8 cellular contexts compared by ENCODE assay signal in genomic region chr16:2213817-2214720, GRCh38. TPM values are rescaled to one million over a fixed set of nuclear protein-coding genes. Genes with fewer than 3 reads are reported as not detected.
DNase-seq lines count a peak whose midpoint lies in the region; ATAC-seq and TF ChIP-seq lines count a peak whose summit lies in the region.

No MANE protein-coding gene starts in this region.

- H3K27ac ChIP-seq in thoracic aorta = peak overlapping the region; percentile 63 to 76

- H3K9me3 Mint-ChIP-seq in activated naive CD4-positive, alpha-beta T cell treated with anti-CD3 and anti-CD28 coated beads, Interleukin-2, amount 10 ng/mL, durations not matched to agents 7 days and 5 days = no peaks in the 10 kb centered on the region

- peaks cover 5% of the 10 kb centered on the region for H3K36me3 ChIP-seq in kidney epithelial cell (ENCODE audit: control insufficient read depth, insufficient read depth, low read length)
- peaks cover under 1% of the 10 kb centered on the region for H3K36me3 ChIP-seq in thoracic aorta

- H3K27me3 ChIP-seq in kidney epithelial cell (ENCODE audit: control insufficient read depth, insufficient read depth, low read length) (no peaks in the 10 kb centered on the region), thoracic aorta (replicated peaks; ENCODE audit: insufficient read depth) (no peaks in the 10 kb centered on the region)

- no peaks in the 10 kb centered on the region for H3K9me3 ChIP-seq in thoracic aorta

- DNase-seq in NCI-H748 (lab: John Stamatoyannopoulos, UW; ENCODE audit: unreplicated experiment) (peak; percentile 42), NCI-H748 treated with DMSO at 0.1 percent for 48 hours (lab: John Stamatoyannopoulos, UW) (no peak), kidney epithelial cell (ENCODE audit: low read depth) (no peak), thoracic aorta (ENCODE audit: low spot score) (no peak), GM10266 (ENCODE audit: extremely low spot score) (no peak)
- peak; percentile 45 for DNase-seq in activated naive CD4-positive, alpha-beta T cell treated with anti-CD3 and anti-CD28 coated beads, Interleukin-2, amount 10 ng/mL, durations not matched to agents 7 days and 5 days

- peaks cover 29% of the 10 kb centered on the region for H3K4me1 Mint-ChIP-seq in activated naive CD4-positive, alpha-beta T cell treated with anti-CD3 and anti-CD28 coated beads, Interleukin-2, amount 10 ng/mL, durations not matched to agents 7 days and 5 days

- CTCF ChIA-PET in activated naive CD4-positive, alpha-beta T cell treated with anti-CD3 and anti-CD28 coated beads, Interleukin-2, amount 10 ng/mL, durations not matched to agents 7 days and 5 days (lab: Charles Lee) = interaction anchor here (1.0 kb wide), 1 partner anchor 19 kb away, joined by 3 read pairs; no protein-coding TSS in a partner anchor

- H3K36me3 Mint-ChIP-seq in activated naive CD4-positive, alpha-beta T cell treated with anti-CD3 and anti-CD28 coated beads, Interleukin-2, amount 10 ng/mL, durations not matched to agents 7 days and 5 days = peaks cover 5% of the 10 kb centered on the region

- H3K4me3 ChIP-seq in kidney epithelial cell (ENCODE audit: low read depth, low read length) (peak overlapping the region; percentile 48), thoracic aorta (peak overlapping the region; percentile 83)

- H3K27me3 Mint-ChIP-seq in activated naive CD4-positive, alpha-beta T cell treated with anti-CD3 and anti-CD28 coated beads, Interleukin-2, amount 10 ng/mL, durations not matched to agents 7 days and 5 days = no peaks in the 10 kb centered on the region

- peak overlapping the region; percentile 76 for H3K4me3 Mint-ChIP-seq in activated naive CD4-positive, alpha-beta T cell treated with anti-CD3 and anti-CD28 coated beads, Interleukin-2, amount 10 ng/mL, durations not matched to agents 7 days and 5 days

- no peak for TF ChIP-seq CTCF in kidney epithelial cell (IDR thresholded peaks at IDR 0.05; ENCODE audit: insufficient read depth, low read length, poor library complexity, severe bottlenecking)
- TF ChIP-seq CTCF in thoracic aorta (IDR thresholded peaks at IDR 0.05) = no peak
- TF ChIP-seq CTCF in GM10266 (IDR thresholded peaks at IDR 0.05; ENCODE audit: control insufficient read depth, insufficient read depth, low read depth, missing control alignments) = no peak

- peak overlapping the region; percentile 85 for H3K27ac Mint-ChIP-seq in activated naive CD4-positive, alpha-beta T cell treated with anti-CD3 and anti-CD28 coated beads, Interleukin-2, amount 10 ng/mL, durations not matched to agents 7 days and 5 days

- peak; percentile 8 for ATAC-seq in HG03103 (IDR thresholded peaks at IDR 0.05; ENCODE audit: low read depth, unreplicated experiment)
- ATAC-seq in thoracic aorta (ENCODE audit: insufficient number of reproducible peaks, low FRiP score, low read depth) = no peak
- ATAC-seq in HG03108 (IDR thresholded peaks at IDR 0.05; ENCODE audit: unreplicated experiment) = no peak

- peaks cover 17 to 21% of the 10 kb centered on the region in 2 donors for H3K4me1 ChIP-seq in thoracic aorta (ENCODE audit: control insufficient read depth in 1 of 2, low read depth in 2 of 2)

RNA-seq across cellular contexts. Expression of gene PGP, which starts 0.6 kb away (rescaled TPM):
- total RNA-seq in kidney epithelial cell (15.7 and 17.7 TPM in 2 replicates), thoracic aorta (10 to 100 TPM in 1 of 2 donors, 1 to 10 TPM in 1; 9.1 to 19.5 TPM)

RNA-seq across cellular contexts. Expression of gene BRICD5, which starts 3.4 kb away (rescaled TPM):
- 2.0 and 4.2 TPM in 2 replicates for total RNA-seq in kidney epithelial cell
- 10 to 100 TPM; 11.4 to 43.1 TPM for total RNA-seq in thoracic aorta

RNA-seq across cellular contexts. Expression of gene MLST8, which starts 8.8 kb away (rescaled TPM):
- total RNA-seq in kidney epithelial cell = 77.2 and 102 TPM in 2 replicates
- total RNA-seq in thoracic aorta = 10 to 100 TPM; 13.7 to 47.7 TPM

RNA-seq across cellular contexts. Expression of gene E4F1, which starts 9.3 kb away (rescaled TPM):
- total RNA-seq in kidney epithelial cell = 28.6 and 36.9 TPM in 2 replicates
- 10 to 100 TPM; 44.0 to 50.2 TPM for total RNA-seq in thoracic aorta

RNA-seq across cellular contexts. Expression of gene CASKIN1, which starts 17.7 kb away (rescaled TPM):
- total RNA-seq in kidney epithelial cell (0.07 and 0.08 TPM in 2 replicates), thoracic aorta (not detected)

Comparison
In these comparisons a context has a peak if more than half of its experiments do, and no peak if none do; other contexts are left out.
1. DNase-seq: peak in NCI-H748 (single experiment) and activated naive CD4-positive, alpha-beta T cell treated with anti-CD3 and anti-CD28 coated beads, Interleukin-2, amount 10 ng/mL, durations not matched to agents 7 days and 5 days (single experiment); none in NCI-H748 treated with DMSO at 0.1 percent for 48 hours (single experiment), kidney epithelial cell (single experiment), thoracic aorta (single experiment) and GM10266 (single experiment).